ENCODE assay signal across 19 cellular contexts in the genomic region with DNA sequence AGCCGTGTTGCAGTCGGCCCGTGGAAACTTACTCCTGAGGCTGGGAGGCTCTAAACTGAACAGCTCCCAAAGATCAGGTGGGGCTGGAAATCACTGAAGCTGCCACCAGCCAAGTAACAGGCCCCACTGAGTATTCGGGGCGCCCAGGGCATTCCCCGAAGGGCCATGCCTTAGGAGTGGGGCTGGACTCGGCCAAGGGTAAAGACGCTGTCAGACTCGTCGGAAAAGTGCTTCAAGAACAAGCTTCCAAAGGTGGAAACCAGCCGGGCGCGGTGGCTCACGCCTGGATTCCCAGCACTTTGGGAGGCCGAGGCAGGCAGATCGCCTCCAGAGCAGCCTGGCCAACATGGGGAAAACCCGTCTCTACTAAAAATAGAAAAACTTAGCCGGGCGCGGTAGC.
DNase-seq lines count a peak whose midpoint lies in the region; ATAC-seq, FAIRE-seq and TF ChIP-seq lines count a peak whose summit lies in the region.
"Had no signal": no experiment of that assay in that cellular context is flagged by ENCODE, and none has a peak within 500 bp of the region (broad histone marks: within the 10 kb centered on the region; RNA-seq: fewer than 3 reads in every experiment).

No MANE protein-coding gene starts in this region.

- in situ Hi-C loops in K562 (cut with MboI) = no loop called here

- no peak overlapping the region for H3K4me2 ChIP-seq in K562 (ENCODE audit: insufficient read depth, low read length)

- 95% methylated on average over 15 of the region's 20 CpGs for WGBS in K562 (ENCODE audit: insufficient coverage, low coverage, missing lambda C conversion rate)
- 94% methylated on average over 12 of the region's 20 CpGs for WGBS in esophagus muscularis mucosa

- intact Hi-C loops in K562 (cut with micrococcal nuclease) (no loop called here), esophagus muscularis mucosa (cut with DNase I) (no loop called here), dorsolateral prefrontal cortex (cut with DNase I) (no loop called here)

- no peak overlapping the region; a peak in 1 of 4 replicates for H3K9ac ChIP-seq in K562 (ENCODE audit: insufficient read depth in 1 of 2, low read depth in 2 of 2, low read length in 2 of 2)
- H3K9ac ChIP-seq: GM23248 had no signal

- BruUV-seq in K562 (replicated peaks; lab: Mats Ljungman, UMichigan) = no TSS peak

- no peak for FAIRE-seq in K562 (lab: Jason Lieb, UNC)
- FAIRE-seq: GM12891, GM18507, H1 had no signal

- ATAC-seq in K562 (no peak), GM21381 (IDR thresholded peaks at IDR 0.05; ENCODE audit: unreplicated experiment) (no peak)
- ATAC-seq: HCT116 had no signal

- no peaks in the 10 kb centered on the region; the same call in 2 of the 3 replicates for H3K79me2 ChIP-seq in K562 (ENCODE audit: control insufficient read depth, insufficient read depth, low read length)

- POLR2A ChIA-PET in RWPE1 (lab: Yijun Ruan, JAX; ENCODE audit: low non-redundant PET) = no interaction called here
- POLR2A ChIA-PET in K562 (lab: Yijun Ruan, JAX) = interaction anchor here (1.1 kb wide), 1 partner anchor 13 kb away, joined by 3 read pairs; no protein-coding TSS in a partner anchor

- DNase-seq in RWPE1 (ENCODE audit: low spot score) (no peak), K562 (ENCODE audit: extremely low read depth in 1 of 4, low spot score in 3 of 4) (no peak), esophagus muscularis mucosa (ENCODE audit: extremely low spot score) (peak; percentile 70), SKM-1 treated with dmso at 0.1 percent for 144 hours (lab: John Stamatoyannopoulos, UW; ENCODE audit: unreplicated experiment) (no peak), dorsolateral prefrontal cortex (no peak)
- DNase-seq: C1 segment of cervical spinal cord; Calu3; CD4-positive, alpha-beta memory T cell; COR-L47; DMS53; DMS79 treated with DMSO at 0.1 percent for 48 hours; GF-D8; GM23248; H9 had no signal

- H3K27ac ChIP-seq in RWPE1 (peak overlapping the region; percentile 12; the same call in 1 of the 2 replicates), K562 (ENCODE audit: extremely low read depth, low read depth, low read length) (no peak overlapping the region), esophagus muscularis mucosa (replicated peaks in 1 of 4) (no peak overlapping the region), dorsolateral prefrontal cortex (no peak overlapping the region)
- H3K27ac ChIP-seq: GM23248 had no signal

- H4K20me1 ChIP-seq in K562 (replicated peaks; ENCODE audit: control insufficient read depth, insufficient read depth, low read length) = no peaks in the 10 kb centered on the region

- H3K9me3 ChIP-seq in K562 (replicated peaks; ENCODE audit: control insufficient read depth, insufficient read depth, low read depth, low read length) (peaks cover 5% of the 10 kb centered on the region), esophagus muscularis mucosa (peaks cover 0 to 7% (median 2%) of the 10 kb centered on the region in 4 donors)

- CTCF ChIA-PET in RWPE1 (lab: Yijun Ruan, JAX) = no interaction called here
- CTCF ChIA-PET in K562 (lab: Yijun Ruan, JAX; ENCODE audit: low intra/inter-chr PET ratio) = no interaction called here

- TF ChIP-seq EP300 in K562 (IDR thresholded peaks at IDR 0.05; ENCODE audit: low read length) (no peak), esophagus muscularis mucosa (IDR thresholded peaks at IDR 0.05) (no peak)

- H3K4me1 ChIP-seq in K562 (replicated peaks in 1 of 2; ENCODE audit: control insufficient read depth in 2 of 2, insufficient read depth in 2 of 2, low read length in 2 of 2) (0 out of 5 replicates have a peak, but pooled peaks cover 0 to 3% of the 10 kb centered on the region in 2 experiments), esophagus muscularis mucosa (no peaks in the 10 kb centered on the region)

- no peaks in the 10 kb centered on the region for H3K27me3 ChIP-seq in K562 (ENCODE audit: control insufficient read depth in 2 of 2, insufficient read depth in 2 of 2, low read length in 2 of 2)
- no peaks in the 10 kb centered on the region for H3K27me3 ChIP-seq in esophagus muscularis mucosa
- no peaks in the 10 kb centered on the region for H3K27me3 ChIP-seq in dorsolateral prefrontal cortex

- no peak for TF ChIP-seq RAD21 in K562 (CRISPR knock-in tag; conservative IDR thresholded peaks at IDR 0.05 in 1 of 2, IDR thresholded peaks at IDR 0.05 in 1 of 2)

- TF ChIP-seq CTCF in RWPE1 (conservative IDR thresholded peaks at IDR 0.05; ENCODE audit: low read depth) (no peak), K562 (IDR thresholded peaks at IDR 0.05 in 2 of 3, conservative IDR thresholded peaks at IDR 0.05 in 1 of 3; ENCODE audit: insufficient read depth in 2 of 3, low read depth in 1 of 3, low read length in 3 of 3) (no peak), esophagus muscularis mucosa (IDR thresholded peaks at IDR 0.05) (no peak), dorsolateral prefrontal cortex (IDR thresholded peaks at IDR 0.05 in 54 of 56, conservative IDR thresholded peaks at IDR 0.05 in 2 of 56; ENCODE audit: low read depth in 1 of 56, partially characterized antibody in 56 of 56) (no peak)

- H2AFZ ChIP-seq in K562 (ENCODE audit: low read depth, low read length) = no peak overlapping the region
- H2AFZ ChIP-seq: GM23248 had no signal

- H3K36me3 ChIP-seq in K562 (ENCODE audit: control insufficient read depth, insufficient read depth, low read length) (peaks cover 88% of the 10 kb centered on the region), esophagus muscularis mucosa (peaks cover 13 to 95% (median 72%) of the 10 kb centered on the region in 4 donors)

- H3K4me3 ChIP-seq in K562 (no peak overlapping the region), esophagus muscularis mucosa (no peak overlapping the region), dorsolateral prefrontal cortex (no peak overlapping the region)
- H3K4me3 ChIP-seq: GM23248 had no signal

- TF ChIP-seq POLR2A in K562 (conservative IDR thresholded peaks at IDR 0.05) (no peak), esophagus muscularis mucosa (IDR thresholded peaks at IDR 0.05; ENCODE audit: low read depth) (no peak)

- H3K9me1 ChIP-seq in K562 (ENCODE audit: control insufficient read depth, insufficient read depth, low read length) = no peaks in the 10 kb centered on the region

TF ChIP-seq in K562, 482 proteins besides CTCF, POLR2A, EP300 and RAD21:
- TF ChIP-seq POLR2G (IDR thresholded peaks at IDR 0.05; ENCODE audit: low read depth, low read length) (peak; percentile 41), RBM22 (IDR thresholded peaks at IDR 0.05; ENCODE audit: low read depth, low read length, poor library complexity, severe bottlenecking) (peak; percentile 77), ILK (tag; IDR thresholded peaks at IDR 0.05; ENCODE audit: borderline replicate concordance, low read depth) (no peak)
